Comparison of ENCODE assay signal across 2 cellular contexts in the genomic region with DNA sequence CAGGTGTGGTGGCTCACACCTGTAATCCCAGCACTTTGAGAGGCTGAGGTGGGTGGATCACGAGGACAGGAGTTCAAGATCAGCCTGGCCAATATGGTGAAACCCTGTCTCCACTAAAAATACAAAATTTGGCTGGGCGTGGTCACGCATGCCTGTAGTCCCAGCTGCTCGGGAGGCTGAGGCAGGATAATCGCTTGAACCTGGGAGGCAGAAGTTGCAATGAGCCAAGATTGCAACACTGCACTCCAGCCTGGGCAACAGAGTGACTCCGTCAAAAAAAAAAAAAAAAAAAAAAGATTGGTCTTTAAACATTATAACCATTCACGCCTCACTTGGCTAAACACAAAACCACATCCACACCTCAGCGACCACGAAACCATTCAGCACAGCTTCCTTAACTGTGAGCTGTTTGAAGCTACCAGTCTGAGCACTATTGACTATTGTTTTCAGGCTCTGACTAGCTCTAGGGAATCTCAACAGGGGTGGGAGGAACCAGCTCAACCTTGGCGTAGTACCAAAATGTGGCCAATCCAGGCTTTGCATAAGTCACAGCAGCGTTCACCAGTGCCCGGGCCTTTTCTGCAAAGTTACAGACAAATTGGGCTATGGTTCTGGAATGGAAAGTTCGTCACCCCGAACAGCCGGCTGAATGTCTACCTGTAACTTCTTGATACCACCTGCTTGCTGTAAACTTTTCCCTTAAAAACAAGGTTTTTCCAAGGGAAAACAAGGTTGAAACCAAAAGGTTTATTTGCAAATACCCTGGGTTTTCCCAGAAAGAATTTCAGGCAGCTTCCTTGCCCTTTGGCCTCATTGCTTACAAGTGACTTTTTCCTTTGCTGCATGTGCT.
TF ChIP-seq lines count a peak whose summit lies in the region.

No MANE protein-coding gene starts in this region.

TF ChIP-seq in GM23338, 12 proteins besides CTCF, POLR2A, EP300 and RAD21 (continued from another document):
- TF ChIP-seq, protein P1, sequence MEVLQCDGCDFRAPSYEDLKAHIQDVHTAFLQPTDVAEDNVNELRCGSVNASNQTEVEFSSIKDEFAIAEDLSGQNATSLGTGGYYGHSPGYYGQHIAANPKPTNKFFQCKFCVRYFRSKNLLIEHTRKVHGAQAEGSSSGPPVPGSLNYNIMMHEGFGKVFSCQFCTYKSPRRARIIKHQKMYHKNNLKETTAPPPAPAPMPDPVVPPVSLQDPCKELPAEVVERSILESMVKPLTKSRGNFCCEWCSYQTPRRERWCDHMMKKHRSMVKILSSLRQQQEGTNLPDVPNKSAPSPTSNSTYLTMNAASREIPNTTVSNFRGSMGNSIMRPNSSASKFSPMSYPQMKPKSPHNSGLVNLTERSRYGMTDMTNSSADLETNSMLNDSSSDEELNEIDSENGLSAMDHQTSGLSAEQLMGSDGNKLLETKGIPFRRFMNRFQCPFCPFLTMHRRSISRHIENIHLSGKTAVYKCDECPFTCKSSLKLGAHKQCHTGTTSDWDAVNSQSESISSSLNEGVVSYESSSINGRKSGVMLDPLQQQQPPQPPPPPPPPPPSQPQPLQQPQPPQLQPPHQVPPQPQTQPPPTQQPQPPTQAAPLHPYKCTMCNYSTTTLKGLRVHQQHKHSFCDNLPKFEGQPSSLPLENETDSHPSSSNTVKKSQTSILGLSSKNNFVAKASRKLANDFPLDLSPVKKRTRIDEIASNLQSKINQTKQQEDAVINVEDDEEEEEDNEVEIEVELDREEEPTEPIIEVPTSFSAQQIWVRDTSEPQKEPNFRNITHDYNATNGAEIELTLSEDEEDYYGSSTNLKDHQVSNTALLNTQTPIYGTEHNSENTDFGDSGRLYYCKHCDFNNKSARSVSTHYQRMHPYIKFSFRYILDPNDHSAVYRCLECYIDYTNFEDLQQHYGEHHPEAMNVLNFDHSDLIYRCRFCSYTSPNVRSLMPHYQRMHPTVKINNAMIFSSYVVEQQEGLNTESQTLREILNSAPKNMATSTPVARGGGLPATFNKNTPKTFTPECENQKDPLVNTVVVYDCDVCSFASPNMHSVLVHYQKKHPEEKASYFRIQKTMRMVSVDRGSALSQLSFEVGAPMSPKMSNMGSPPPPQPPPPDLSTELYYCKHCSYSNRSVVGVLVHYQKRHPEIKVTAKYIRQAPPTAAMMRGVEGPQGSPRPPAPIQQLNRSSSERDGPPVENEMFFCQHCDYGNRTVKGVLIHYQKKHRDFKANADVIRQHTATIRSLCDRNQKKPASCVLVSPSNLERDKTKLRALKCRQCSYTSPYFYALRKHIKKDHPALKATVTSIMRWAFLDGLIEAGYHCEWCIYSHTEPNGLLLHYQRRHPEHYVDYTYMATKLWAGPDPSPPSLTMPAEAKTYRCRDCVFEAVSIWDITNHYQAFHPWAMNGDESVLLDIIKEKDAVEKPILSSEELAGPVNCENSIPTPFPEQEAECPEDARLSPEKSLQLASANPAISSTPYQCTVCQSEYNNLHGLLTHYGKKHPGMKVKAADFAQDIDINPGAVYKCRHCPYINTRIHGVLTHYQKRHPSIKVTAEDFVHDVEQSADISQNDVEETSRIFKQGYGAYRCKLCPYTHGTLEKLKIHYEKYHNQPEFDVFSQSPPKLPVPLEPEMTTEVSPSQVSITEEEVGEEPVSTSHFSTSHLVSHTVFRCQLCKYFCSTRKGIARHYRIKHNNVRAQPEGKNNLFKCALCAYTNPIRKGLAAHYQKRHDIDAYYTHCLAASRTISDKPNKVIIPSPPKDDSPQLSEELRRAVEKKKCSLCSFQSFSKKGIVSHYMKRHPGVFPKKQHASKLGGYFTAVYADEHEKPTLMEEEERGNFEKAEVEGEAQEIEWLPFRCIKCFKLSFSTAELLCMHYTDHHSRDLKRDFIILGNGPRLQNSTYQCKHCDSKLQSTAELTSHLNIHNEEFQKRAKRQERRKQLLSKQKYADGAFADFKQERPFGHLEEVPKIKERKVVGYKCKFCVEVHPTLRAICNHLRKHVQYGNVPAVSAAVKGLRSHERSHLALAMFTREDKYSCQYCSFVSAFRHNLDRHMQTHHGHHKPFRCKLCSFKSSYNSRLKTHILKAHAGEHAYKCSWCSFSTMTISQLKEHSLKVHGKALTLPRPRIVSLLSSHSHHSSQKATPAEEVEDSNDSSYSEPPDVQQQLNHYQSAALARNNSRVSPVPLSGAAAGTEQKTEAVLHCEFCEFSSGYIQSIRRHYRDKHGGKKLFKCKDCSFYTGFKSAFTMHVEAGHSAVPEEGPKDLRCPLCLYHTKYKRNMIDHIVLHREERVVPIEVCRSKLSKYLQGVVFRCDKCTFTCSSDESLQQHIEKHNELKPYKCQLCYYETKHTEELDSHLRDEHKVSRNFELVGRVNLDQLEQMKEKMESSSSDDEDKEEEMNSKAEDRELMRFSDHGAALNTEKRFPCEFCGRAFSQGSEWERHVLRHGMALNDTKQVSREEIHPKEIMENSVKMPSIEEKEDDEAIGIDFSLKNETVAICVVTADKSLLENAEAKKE (CRISPR knock-in tag; IDR thresholded peaks at IDR 0.05) = no peak
- TF ChIP-seq ZNF331 (CRISPR knock-in tag; IDR thresholded peaks at IDR 0.05; ENCODE audit: low read depth) = no peak
- no peak for TF ChIP-seq JUNB (IDR thresholded peaks at IDR 0.05; ENCODE audit: unreplicated experiment)
- no peak for TF ChIP-seq CREB1 (CRISPR knock-in tag; IDR thresholded peaks at IDR 0.05; ENCODE audit: low read depth)
- TF ChIP-seq, protein P2, sequence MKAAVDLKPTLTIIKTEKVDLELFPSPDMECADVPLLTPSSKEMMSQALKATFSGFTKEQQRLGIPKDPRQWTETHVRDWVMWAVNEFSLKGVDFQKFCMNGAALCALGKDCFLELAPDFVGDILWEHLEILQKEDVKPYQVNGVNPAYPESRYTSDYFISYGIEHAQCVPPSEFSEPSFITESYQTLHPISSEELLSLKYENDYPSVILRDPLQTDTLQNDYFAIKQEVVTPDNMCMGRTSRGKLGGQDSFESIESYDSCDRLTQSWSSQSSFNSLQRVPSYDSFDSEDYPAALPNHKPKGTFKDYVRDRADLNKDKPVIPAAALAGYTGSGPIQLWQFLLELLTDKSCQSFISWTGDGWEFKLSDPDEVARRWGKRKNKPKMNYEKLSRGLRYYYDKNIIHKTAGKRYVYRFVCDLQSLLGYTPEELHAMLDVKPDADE (IDR thresholded peaks at IDR 0.05) = no peak
- TF ChIP-seq EZH2phosphoT487 (IDR thresholded peaks at IDR 0.05; ENCODE audit: unreplicated experiment) = no peak
TF ChIP-seq in GM23338: peak in this region for 0.

TF ChIP-seq in SK-N-SH treated with all-trans-retinoic acid at 6 μM for 48 hours, 23 proteins besides CTCF, POLR2A, EP300 and RAD21 (continued from another document):
- TF ChIP-seq ZNF565 (CRISPR knock-in tag; conservative IDR thresholded peaks at IDR 0.05; ENCODE audit: low read depth) = no peak
- TF ChIP-seq ISL1 (CRISPR knock-in tag; IDR thresholded peaks at IDR 0.05) = no peak
- TF ChIP-seq, protein P3, sequence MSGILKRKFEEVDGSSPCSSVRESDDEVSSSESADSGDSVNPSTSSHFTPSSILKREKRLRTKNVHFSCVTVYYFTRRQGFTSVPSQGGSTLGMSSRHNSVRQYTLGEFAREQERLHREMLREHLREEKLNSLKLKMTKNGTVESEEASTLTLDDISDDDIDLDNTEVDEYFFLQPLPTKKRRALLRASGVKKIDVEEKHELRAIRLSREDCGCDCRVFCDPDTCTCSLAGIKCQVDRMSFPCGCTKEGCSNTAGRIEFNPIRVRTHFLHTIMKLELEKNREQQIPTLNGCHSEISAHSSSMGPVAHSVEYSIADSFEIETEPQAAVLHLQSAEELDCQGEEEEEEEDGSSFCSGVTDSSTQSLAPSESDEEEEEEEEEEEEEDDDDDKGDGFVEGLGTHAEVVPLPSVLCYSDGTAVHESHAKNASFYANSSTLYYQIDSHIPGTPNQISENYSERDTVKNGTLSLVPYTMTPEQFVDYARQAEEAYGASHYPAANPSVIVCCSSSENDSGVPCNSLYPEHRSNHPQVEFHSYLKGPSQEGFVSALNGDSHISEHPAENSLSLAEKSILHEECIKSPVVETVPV (CRISPR knock-in tag; IDR thresholded peaks at IDR 0.05) = no peak
- TF ChIP-seq, protein P4, sequence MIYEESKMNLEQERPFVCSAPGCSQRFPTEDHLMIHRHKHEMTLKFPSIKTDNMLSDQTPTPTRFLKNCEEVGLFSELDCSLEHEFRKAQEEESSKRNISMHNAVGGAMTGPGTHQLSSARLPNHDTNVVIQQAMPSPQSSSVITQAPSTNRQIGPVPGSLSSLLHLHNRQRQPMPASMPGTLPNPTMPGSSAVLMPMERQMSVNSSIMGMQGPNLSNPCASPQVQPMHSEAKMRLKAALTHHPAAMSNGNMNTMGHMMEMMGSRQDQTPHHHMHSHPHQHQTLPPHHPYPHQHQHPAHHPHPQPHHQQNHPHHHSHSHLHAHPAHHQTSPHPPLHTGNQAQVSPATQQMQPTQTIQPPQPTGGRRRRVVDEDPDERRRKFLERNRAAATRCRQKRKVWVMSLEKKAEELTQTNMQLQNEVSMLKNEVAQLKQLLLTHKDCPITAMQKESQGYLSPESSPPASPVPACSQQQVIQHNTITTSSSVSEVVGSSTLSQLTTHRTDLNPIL (CRISPR knock-in tag; IDR thresholded peaks at IDR 0.05; ENCODE audit: low read depth) = no peak
- no peak for TF ChIP-seq ZFP30 (CRISPR knock-in tag; IDR thresholded peaks at IDR 0.05)
- TF ChIP-seq ZC3H10 (CRISPR knock-in tag; IDR thresholded peaks at IDR 0.05) = no peak
- no peak for TF ChIP-seq ZNF8 (CRISPR knock-in tag; IDR thresholded peaks at IDR 0.05)
- TF ChIP-seq OSR1 (CRISPR knock-in tag; IDR thresholded peaks at IDR 0.05) = no peak
- TF ChIP-seq, protein P5, sequence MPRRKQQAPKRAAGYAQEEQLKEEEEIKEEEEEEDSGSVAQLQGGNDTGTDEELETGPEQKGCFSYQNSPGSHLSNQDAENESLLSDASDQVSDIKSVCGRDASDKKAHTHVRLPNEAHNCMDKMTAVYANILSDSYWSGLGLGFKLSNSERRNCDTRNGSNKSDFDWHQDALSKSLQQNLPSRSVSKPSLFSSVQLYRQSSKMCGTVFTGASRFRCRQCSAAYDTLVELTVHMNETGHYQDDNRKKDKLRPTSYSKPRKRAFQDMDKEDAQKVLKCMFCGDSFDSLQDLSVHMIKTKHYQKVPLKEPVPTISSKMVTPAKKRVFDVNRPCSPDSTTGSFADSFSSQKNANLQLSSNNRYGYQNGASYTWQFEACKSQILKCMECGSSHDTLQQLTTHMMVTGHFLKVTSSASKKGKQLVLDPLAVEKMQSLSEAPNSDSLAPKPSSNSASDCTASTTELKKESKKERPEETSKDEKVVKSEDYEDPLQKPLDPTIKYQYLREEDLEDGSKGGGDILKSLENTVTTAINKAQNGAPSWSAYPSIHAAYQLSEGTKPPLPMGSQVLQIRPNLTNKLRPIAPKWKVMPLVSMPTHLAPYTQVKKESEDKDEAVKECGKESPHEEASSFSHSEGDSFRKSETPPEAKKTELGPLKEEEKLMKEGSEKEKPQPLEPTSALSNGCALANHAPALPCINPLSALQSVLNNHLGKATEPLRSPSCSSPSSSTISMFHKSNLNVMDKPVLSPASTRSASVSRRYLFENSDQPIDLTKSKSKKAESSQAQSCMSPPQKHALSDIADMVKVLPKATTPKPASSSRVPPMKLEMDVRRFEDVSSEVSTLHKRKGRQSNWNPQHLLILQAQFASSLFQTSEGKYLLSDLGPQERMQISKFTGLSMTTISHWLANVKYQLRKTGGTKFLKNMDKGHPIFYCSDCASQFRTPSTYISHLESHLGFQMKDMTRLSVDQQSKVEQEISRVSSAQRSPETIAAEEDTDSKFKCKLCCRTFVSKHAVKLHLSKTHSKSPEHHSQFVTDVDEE (CRISPR knock-in tag; IDR thresholded peaks at IDR 0.05) = no peak
- no peak for TF ChIP-seq TOX (CRISPR knock-in tag; IDR thresholded peaks at IDR 0.05; ENCODE audit: borderline replicate concordance)
- TF ChIP-seq ARNTL (CRISPR knock-in tag; IDR thresholded peaks at IDR 0.05; ENCODE audit: borderline replicate concordance, low read depth) = no peak
- no peak for TF ChIP-seq CSDC2 (CRISPR knock-in tag; IDR thresholded peaks at IDR 0.05)
